ENCODE assay signal across 15 cellular contexts in the genomic region with DNA sequence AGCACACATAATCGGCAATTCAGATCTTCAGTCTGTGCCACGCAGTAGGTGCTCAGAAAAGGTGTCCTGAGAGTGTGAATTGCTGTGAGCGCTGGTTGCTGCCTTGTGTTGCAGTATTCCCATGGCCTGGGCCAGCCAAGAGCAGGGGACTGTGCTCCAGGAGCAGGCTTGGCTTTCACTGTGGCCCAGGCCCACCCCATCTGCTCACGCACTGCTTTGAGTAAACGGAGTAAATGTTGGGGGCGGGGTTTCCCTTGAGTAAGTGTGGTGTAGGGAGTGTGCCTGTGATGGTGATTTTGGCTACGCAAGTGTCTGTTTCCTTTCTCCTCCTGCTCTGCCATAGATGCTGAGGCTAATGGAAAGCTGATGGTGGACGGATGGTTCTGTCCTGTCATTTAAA. TPM values are rescaled to one million over a fixed set of nuclear protein-coding genes. Genes with fewer than 3 reads are reported as not detected.
DNase-seq lines count a peak whose midpoint lies in the region; ATAC-seq, FAIRE-seq and TF ChIP-seq lines count a peak whose summit lies in the region.
"Had no signal": no experiment of that assay in that cellular context is flagged by ENCODE, and none has a peak within 500 bp of the region (broad histone marks: within the 10 kb centered on the region; RNA-seq: fewer than 3 reads in every experiment).

No MANE protein-coding gene starts in this region.

- H4K8ac ChIP-seq in mesenchymal stem cell (ENCODE audit: low read length) = no peak overlapping the region

- no peak for DNase-seq in activated naive CD4-positive, alpha-beta T cell treated with anti-CD3 and anti-CD28 coated beads, Interleukin-2, amount 10 ng/mL, durations not matched to agents 7 days and 5 days
- no peak for DNase-seq in activated naive CD4-positive, alpha-beta T cell treated with Interleukin-2 at 50 U/mL for 16 hours
- DNase-seq in K562 (ENCODE audit: extremely low read depth in 1 of 4, low spot score in 3 of 4) (no peak), mesenchymal stem cell (no peak), upper lobe of left lung (no peak), NCI-H1694 (lab: John Stamatoyannopoulos, UW) (no peak), dermis blood vessel endothelial cell (no peak), putamen (ENCODE audit: low spot score) (no peak)
- DNase-seq: activated B cell treated with CpG ODN at 0.5 μM for 24 hours; activated naive CD8-positive, alpha-beta T cell treated with anti-CD3 and anti-CD28 coated beads, Interleukin-2, amount 10 ng/mL, durations not matched to agents 7 days and 5 days; NCI-H187 treated with DMSO at 0.1 percent for 48 hours; RPMI8226 had no signal

- peak overlapping the region in 1 of 2 experiments; percentile 0 for H3K14ac ChIP-seq in mesenchymal stem cell (ENCODE audit: low read length in 2 of 2)

- H2BK15ac ChIP-seq in mesenchymal stem cell (ENCODE audit: low read depth, poor library complexity, severe bottlenecking) = no peak overlapping the region

- no peak overlapping the region for H3K4me3 ChIP-seq in K562
- H3K4me3 ChIP-seq in mesenchymal stem cell (ENCODE audit: insufficient read depth in 1 of 2, low read depth in 1 of 2, low read length in 2 of 2) = peak overlapping the region in 1 of 2 experiments; percentile 99
- no peak overlapping the region for H3K4me3 ChIP-seq in upper lobe of left lung
- H3K4me3 ChIP-seq: BLaER1 treated with 17β-estradiol and CSF1 and Interleukin-3, amounts not matched to agents 10 nM and 100 nM had no signal

- H3K18ac ChIP-seq in mesenchymal stem cell (ENCODE audit: low read depth in 1 of 2, low read length in 2 of 2) = peak overlapping the region in 1 of 2 experiments; percentile 28

- H3K4ac ChIP-seq in mesenchymal stem cell (ENCODE audit: low read depth in 1 of 2, low read length in 2 of 2) = no peak overlapping the region

- H3K4me1 Mint-ChIP-seq in activated naive CD4-positive, alpha-beta T cell treated with anti-CD3 and anti-CD28 coated beads, Interleukin-2, amount 10 ng/mL, durations not matched to agents 7 days and 5 days = peaks cover 19% of the 10 kb centered on the region

- H2BK120ac ChIP-seq in mesenchymal stem cell (ENCODE audit: low read depth, low read length) = no peak overlapping the region

- BruUV-seq in K562 (replicated peaks; lab: Mats Ljungman, UMichigan) = no TSS peak

- H3K36me3 ChIP-seq in K562 (ENCODE audit: control insufficient read depth, insufficient read depth, low read length) = peaks cover 42% of the 10 kb centered on the region; the same call in 2 of the 3 replicates
- H3K36me3 ChIP-seq in mesenchymal stem cell (ENCODE audit: control insufficient read depth in 1 of 2, insufficient read depth in 2 of 2, low read depth in 1 of 2, low read length in 2 of 2) = peaks cover 13 to 35% of the 10 kb centered on the region in 2 experiments
- H3K36me3 ChIP-seq in upper lobe of left lung = peaks cover 0 to 6% (median 2%) of the 10 kb centered on the region in 4 donors
- H3K36me3 ChIP-seq: BLaER1 treated with 17β-estradiol and CSF1 and Interleukin-3, amounts not matched to agents 10 nM and 100 nM had no signal

- H2AFZ ChIP-seq in K562 (ENCODE audit: low read depth, low read length) (no peak overlapping the region), mesenchymal stem cell (ENCODE audit: low read depth, low read length) (no peak overlapping the region)

- peak overlapping the region; percentile 2; the same call in 1 of the 2 replicates for H3K4me2 ChIP-seq in K562 (ENCODE audit: insufficient read depth, low read length)
- peak overlapping the region; percentile 83 for H3K4me2 ChIP-seq in mesenchymal stem cell (ENCODE audit: low read length, poor library complexity, severe bottlenecking)

- H3K23ac ChIP-seq in mesenchymal stem cell (ENCODE audit: low read length in 2 of 2) = no peak overlapping the region

- H3K79me2 ChIP-seq in K562 (ENCODE audit: control insufficient read depth, insufficient read depth, low read length) = peaks cover 93% of the 10 kb centered on the region

- no peak overlapping the region for H4K91ac ChIP-seq in mesenchymal stem cell (ENCODE audit: low read length)

- no peak overlapping the region for H2BK12ac ChIP-seq in mesenchymal stem cell (ENCODE audit: low read length in 2 of 2)

- peaks cover 98% of the 10 kb centered on the region for H3K27me3 Mint-ChIP-seq in activated naive CD4-positive, alpha-beta T cell treated with anti-CD3 and anti-CD28 coated beads, Interleukin-2, amount 10 ng/mL, durations not matched to agents 7 days and 5 days

- no peaks in the 10 kb centered on the region for H3K9me3 Mint-ChIP-seq in activated naive CD4-positive, alpha-beta T cell treated with anti-CD3 and anti-CD28 coated beads, Interleukin-2, amount 10 ng/mL, durations not matched to agents 7 days and 5 days
- H3K9me3 Mint-ChIP-seq: activated B cell treated with CpG ODN at 0.5 μM for 24 hours; activated naive CD8-positive, alpha-beta T cell treated with anti-CD3 and anti-CD28 coated beads, Interleukin-2, amount 10 ng/mL, durations not matched to agents 7 days and 5 days had no signal

- no peak for ATAC-seq in K562
- ATAC-seq in upper lobe of left lung (ENCODE audit: low FRiP score in 2 of 2) = no peak
- ATAC-seq: left colon had no signal

- no peak for TF ChIP-seq CTCF in K562 (IDR thresholded peaks at IDR 0.05 in 2 of 3, conservative IDR thresholded peaks at IDR 0.05 in 1 of 3; ENCODE audit: insufficient read depth in 2 of 3, low read depth in 1 of 3, low read length in 3 of 3)
- no peak for TF ChIP-seq CTCF in upper lobe of left lung (IDR thresholded peaks at IDR 0.05)

- 80% methylated on average over 8 of the region's 8 CpGs for WGBS in K562 (ENCODE audit: insufficient coverage, low coverage, missing lambda C conversion rate)
- WGBS in mesenchymal stem cell = 86% methylated on average over 8 of the region's 8 CpGs
- 81 to 88% methylated on average over 6 to 8 of the region's 8 CpGs for WGBS in upper lobe of left lung, 2 donors

- in situ Hi-C loops in K562 (cut with MboI) = no loop called here

- no peak for FAIRE-seq in K562 (lab: Jason Lieb, UNC)

- TF ChIP-seq POLR2A in K562 (conservative IDR thresholded peaks at IDR 0.05) (no peak), upper lobe of left lung (IDR thresholded peaks at IDR 0.05) (no peak)

- no peak overlapping the region for H2BK5ac ChIP-seq in mesenchymal stem cell (ENCODE audit: low read depth, low read length, poor library complexity, severe bottlenecking)

- H3K36me3 Mint-ChIP-seq in activated naive CD4-positive, alpha-beta T cell treated with anti-CD3 and anti-CD28 coated beads, Interleukin-2, amount 10 ng/mL, durations not matched to agents 7 days and 5 days = no peaks in the 10 kb centered on the region

- no peak for TF ChIP-seq RAD21 in K562 (CRISPR knock-in tag; conservative IDR thresholded peaks at IDR 0.05 in 1 of 2, IDR thresholded peaks at IDR 0.05 in 1 of 2)

- H3K9ac ChIP-seq in K562 (ENCODE audit: insufficient read depth in 1 of 2, low read depth in 2 of 2, low read length in 2 of 2) (peak overlapping the region in 1 of 2 experiments; percentile 54; a peak in 1 of 4 replicates), mesenchymal stem cell (ENCODE audit: low read length) (peak overlapping the region; percentile 99)
- H3K9ac ChIP-seq: BLaER1 treated with 17β-estradiol and CSF1 and Interleukin-3, amounts not matched to agents 10 nM and 100 nM had no signal

- TF ChIP-seq EP300 in K562 (IDR thresholded peaks at IDR 0.05; ENCODE audit: low read length) (no peak), upper lobe of left lung (IDR thresholded peaks at IDR 0.05) (no peak)

- H3K79me1 ChIP-seq in mesenchymal stem cell (replicated peaks; ENCODE audit: low read length, poor library complexity, severe bottlenecking) = peaks cover 4% of the 10 kb centered on the region

- H3K9me1 ChIP-seq in K562 (ENCODE audit: control insufficient read depth, insufficient read depth, low read length) = no peaks in the 10 kb centered on the region

- CTCF ChIA-PET in activated naive CD4-positive, alpha-beta T cell treated with anti-CD3 and anti-CD28 coated beads, Interleukin-2, amount 10 ng/mL, durations not matched to agents 7 days and 5 days (lab: Charles Lee) = no interaction called here
- CTCF ChIA-PET in K562 (lab: Yijun Ruan, JAX; ENCODE audit: low intra/inter-chr PET ratio) = no interaction called here

- H3K4me1 ChIP-seq in K562 (replicated peaks in 1 of 2; ENCODE audit: control insufficient read depth in 2 of 2, insufficient read depth in 2 of 2, low read length in 2 of 2) (peaks cover 23 to 26% of the 10 kb centered on the region in 2 experiments), mesenchymal stem cell (ENCODE audit: control insufficient read depth, insufficient read depth, low read depth, low read length) (peaks cover 30% of the 10 kb centered on the region), upper lobe of left lung (peaks cover 21 to 48% (median 32%) of the 10 kb centered on the region in 4 donors)

- POLR2A ChIA-PET in K562 (lab: Yijun Ruan, JAX) = interaction anchor here (2.6 kb wide), 1 partner anchor 9 kb away, joined by 17 read pairs; no protein-coding TSS in a partner anchor

- peak overlapping the region; percentile 7 for H3K27ac Mint-ChIP-seq in activated naive CD4-positive, alpha-beta T cell treated with anti-CD3 and anti-CD28 coated beads, Interleukin-2, amount 10 ng/mL, durations not matched to agents 7 days and 5 days
- H3K27ac Mint-ChIP-seq: activated naive CD8-positive, alpha-beta T cell treated with anti-CD3 and anti-CD28 coated beads, Interleukin-2, amount 10 ng/mL, durations not matched to agents 7 days and 5 days had no signal

- no peaks in the 10 kb centered on the region for H3K9me3 ChIP-seq in K562 (replicated peaks; ENCODE audit: control insufficient read depth, insufficient read depth, low read depth, low read length)
- H3K9me3 ChIP-seq in mesenchymal stem cell (ENCODE audit: control insufficient read depth, low read length) = no peaks in the 10 kb centered on the region
- no peaks in the 10 kb centered on the region for H3K9me3 ChIP-seq in upper lobe of left lung
- H3K9me3 ChIP-seq: BLaER1 treated with 17β-estradiol and CSF1 and Interleukin-3, amounts not matched to agents 10 nM and 100 nM; right atrium auricular region had no signal

- H4K20me1 ChIP-seq in K562 (replicated peaks; ENCODE audit: control insufficient read depth, insufficient read depth, low read length) = peaks cover 27% of the 10 kb centered on the region; the same call in 1 of the 2 replicates

- H3K27ac ChIP-seq in K562 (ENCODE audit: extremely low read depth, low read depth, low read length) (no peak overlapping the region; the same call in 2 of the 3 replicates), mesenchymal stem cell (ENCODE audit: low read length, poor library complexity, severe bottlenecking) (peak overlapping the region; percentile 97), upper lobe of left lung (peak overlapping the region; percentile 85 to 92 (median 86))
- H3K27ac ChIP-seq: BLaER1 treated with 17β-estradiol and CSF1 and Interleukin-3, amounts not matched to agents 10 nM and 100 nM had no signal

- H3K4me3 Mint-ChIP-seq in activated naive CD4-positive, alpha-beta T cell treated with anti-CD3 and anti-CD28 coated beads, Interleukin-2, amount 10 ng/mL, durations not matched to agents 7 days and 5 days = no peak overlapping the region
- H3K4me3 Mint-ChIP-seq: activated B cell treated with CpG ODN at 0.5 μM for 24 hours; activated naive CD8-positive, alpha-beta T cell treated with anti-CD3 and anti-CD28 coated beads, Interleukin-2, amount 10 ng/mL, durations not matched to agents 7 days and 5 days had no signal

- no peak overlapping the region for H2AK5ac ChIP-seq in mesenchymal stem cell (ENCODE audit: low read length, severe bottlenecking)

- H3K27me3 ChIP-seq in K562 (ENCODE audit: control insufficient read depth in 2 of 2, insufficient read depth in 2 of 2, low read length in 2 of 2) = no peaks in the 10 kb centered on the region
- H3K27me3 ChIP-seq in mesenchymal stem cell (ENCODE audit: control insufficient read depth in 1 of 2, insufficient read depth in 1 of 2, low read length in 2 of 2) = no peaks in the 10 kb centered on the region
- H3K27me3 ChIP-seq in upper lobe of left lung = no peaks in the 10 kb centered on the region
- H3K27me3 ChIP-seq: right atrium auricular region had no signal

- intact Hi-C loops in K562 (cut with micrococcal nuclease) = no loop called here

RNA-seq across cellular contexts. Expression of a gene that starts 2.3 kb away (rescaled TPM):
- total RNA-seq in K562 (2011; cell fraction: chromatin; rRNA removed; ENCODE audit: low replicate concordance) = 847 and 1,186 TPM in 2 replicates
- 519 and 540 TPM in 2 replicates for total RNA-seq in K562 (2011; cell fraction: nucleolus; rRNA removed)
- 720 and 885 TPM in 2 replicates for total RNA-seq in K562 (2011; cell fraction: nucleoplasm; rRNA removed)
- 114 and 127 TPM in 2 replicates for total RNA-seq in K562 (2014; rRNA removed)
- 92.4 and 92.6 TPM in 2 replicates for total RNA-seq in K562 (2014; rRNA removed; fragmentation: Illumina TruSeq; extraction: Trizol)
- 104 and 110 TPM in 2 replicates for total RNA-seq in K562 (2015; rRNA removed; fragmentation: Illumina TruSeq; extraction: Trizol)
- total RNA-seq in K562 (2021) = 146 and 158 TPM in 2 replicates
- polyA plus RNA-seq in K562 (2011; rRNA removed) = 90.1 and 102 TPM in 2 replicates
- 58.6 and 59.0 TPM in 2 replicates for polyA plus RNA-seq in K562 (2011; cell fraction: cytosol; rRNA removed)
- 564 and 672 TPM in 2 replicates for polyA plus RNA-seq in K562 (2011; cell fraction: nucleus; rRNA removed)
- 106 and 146 TPM in 2 replicates for polyA plus RNA-seq in K562 (2012)
- 99.7 and 102 TPM in 2 replicates for polyA plus RNA-seq in K562 (2014; fragmentation: Illumina TruSeq; extraction: Trizol)
- 10 to 100 TPM in 1 of 2 experiments, 1 to 10 TPM in 1; 9.9 to 23.1 TPM for polyA plus RNA-seq in K562 (2014; fragmentation: Nextera tagmentation; extraction: Ambion mirVana)
- 149 and 157 TPM in 2 replicates for polyA plus RNA-seq in K562 (2014; rRNA removed)
- 134 and 158 TPM in 2 replicates for polyA minus RNA-seq in K562 (2011; rRNA and poly(A)+ RNA removed)
- 44.2 and 52.6 TPM in 2 replicates for polyA minus RNA-seq in K562 (2011; cell fraction: cytosol; rRNA and poly(A)+ RNA removed)
- 171 and 217 TPM in 2 replicates for polyA minus RNA-seq in K562 (2011; cell fraction: nucleus; rRNA and poly(A)+ RNA removed)
- 258 TPM for polyA plus RNA-seq in mesenchymal stem cell (2013, experiment 1 of 2)
- polyA plus RNA-seq in mesenchymal stem cell (2013, experiment 2 of 2) = 243 TPM
- total RNA-seq in upper lobe of left lung = 100 to 1,000 TPM; 175 to 413 (median 218) TPM
- 369 and 441 TPM in 2 replicates for total RNA-seq in dermis blood vessel endothelial cell
